1 cellular context compared by ENCODE assay signal in the genomic region with DNA sequence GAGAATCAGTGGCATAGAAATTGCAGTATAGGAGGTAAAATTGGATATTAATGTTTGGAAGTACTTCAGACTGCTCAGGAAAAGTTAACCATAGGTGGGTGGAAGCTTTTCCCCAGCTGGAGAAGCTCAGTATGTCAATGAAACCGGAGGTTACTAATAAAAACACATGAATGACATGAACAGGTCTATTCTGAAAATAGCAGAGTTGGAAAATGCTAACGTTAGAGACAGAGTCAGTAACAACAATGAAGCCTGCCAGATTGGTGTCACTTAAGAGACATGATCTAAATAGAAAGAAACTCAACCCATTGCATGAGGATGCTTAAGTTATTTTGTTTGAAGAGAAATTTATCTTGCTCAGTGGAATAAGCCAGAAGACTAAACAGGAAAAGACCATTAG.
TF ChIP-seq lines count a peak whose summit lies in the region.

No MANE protein-coding gene starts in this region.

TF ChIP-seq in GM12891, 5 proteins besides CTCF, POLR2A, EP300 and RAD21 (continued from another document):
- TF ChIP-seq SPI1 (IDR thresholded peaks at IDR 0.05; ENCODE audit: low read depth, low read length), result no peak
- no peak for TF ChIP-seq TAF1 (IDR thresholded peaks at IDR 0.05; ENCODE audit: low read depth, low read length)
- no peak for TF ChIP-seq POLR2AphosphoS5 (IDR thresholded peaks at IDR 0.05; ENCODE audit: low read depth, low read length)
